Comparison of ENCODE assay signal across 1 cellular context in the genomic region with DNA sequence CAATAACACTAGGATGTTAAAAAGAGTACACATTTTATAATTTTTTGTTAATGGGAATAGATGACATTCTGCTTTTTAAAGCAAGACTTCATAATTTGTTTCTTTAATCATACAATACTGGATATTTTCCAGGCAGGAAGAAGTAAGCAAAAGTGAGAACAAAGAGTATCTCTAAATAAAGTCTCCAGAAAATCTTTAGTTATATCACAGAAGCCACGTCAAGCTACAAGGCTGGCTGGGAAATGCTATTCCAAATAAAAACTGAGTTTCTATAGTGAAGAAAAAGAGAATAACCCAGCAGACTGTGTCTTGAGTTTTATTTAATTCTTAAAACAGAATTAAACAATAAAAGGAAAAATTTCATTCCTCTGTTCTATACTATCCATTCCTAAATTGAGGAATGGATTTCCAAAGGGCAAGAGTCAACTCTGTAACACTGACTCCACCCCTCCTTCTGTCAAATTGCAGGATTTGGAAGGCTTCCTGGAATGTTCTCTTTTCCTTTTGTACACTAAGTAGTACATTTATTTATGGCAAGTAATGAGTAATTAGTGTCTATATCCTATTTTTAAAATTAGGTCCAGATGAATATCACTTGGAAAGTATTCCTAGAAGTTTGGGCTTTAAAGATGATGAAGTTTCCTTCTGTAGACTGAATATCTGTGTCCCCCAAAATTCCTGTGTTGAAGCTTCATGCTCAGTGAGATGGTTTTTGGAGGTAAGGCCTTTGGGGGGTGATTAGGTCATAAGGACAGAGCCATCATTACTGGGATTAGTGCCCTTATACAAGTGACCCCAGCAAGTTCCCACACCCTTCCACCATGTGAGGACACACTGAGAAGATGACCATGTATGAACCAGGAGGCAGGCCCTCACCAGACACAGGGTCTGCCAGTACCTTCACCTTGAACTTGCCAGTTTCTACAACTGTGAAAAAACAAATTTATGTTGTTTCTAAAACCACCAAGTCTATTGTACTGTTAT.
TF ChIP-seq lines count a peak whose summit lies in the region.

No MANE protein-coding gene starts in this region.

TF ChIP-seq in IMR-90, 13 proteins besides CTCF, POLR2A, EP300 and RAD21 (continued from another document):
- TF ChIP-seq CHD1 (IDR thresholded peaks at IDR 0.05; ENCODE audit: low read depth, low read length) (no peak), MAZ (IDR thresholded peaks at IDR 0.05; ENCODE audit: borderline replicate concordance, low read depth, low read length) (no peak), MAFK (IDR thresholded peaks at IDR 0.05; ENCODE audit: low read depth, low read length) (no peak), MXI1 (IDR thresholded peaks at IDR 0.05; ENCODE audit: borderline replicate concordance, low read depth, low read length) (no peak), NFE2L2 (IDR thresholded peaks at IDR 0.05; ENCODE audit: low read depth, low read length) (no peak), FOS (IDR thresholded peaks at IDR 0.05; ENCODE audit: low read depth, low read length) (no peak), RCOR1 (IDR thresholded peaks at IDR 0.05; ENCODE audit: insufficient replicate concordance, low read length) (no peak), BHLHE40 (IDR thresholded peaks at IDR 0.05; ENCODE audit: low read depth, low read length) (no peak), RFX5 (IDR thresholded peaks at IDR 0.05; ENCODE audit: low read depth, low read length) (no peak)
- TF ChIP-seq, protein P1, sequence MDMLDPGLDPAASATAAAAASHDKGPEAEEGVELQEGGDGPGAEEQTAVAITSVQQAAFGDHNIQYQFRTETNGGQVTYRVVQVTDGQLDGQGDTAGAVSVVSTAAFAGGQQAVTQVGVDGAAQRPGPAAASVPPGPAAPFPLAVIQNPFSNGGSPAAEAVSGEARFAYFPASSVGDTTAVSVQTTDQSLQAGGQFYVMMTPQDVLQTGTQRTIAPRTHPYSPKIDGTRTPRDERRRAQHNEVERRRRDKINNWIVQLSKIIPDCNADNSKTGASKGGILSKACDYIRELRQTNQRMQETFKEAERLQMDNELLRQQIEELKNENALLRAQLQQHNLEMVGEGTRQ (IDR thresholded peaks at IDR 0.05; ENCODE audit: low read depth, low read length) = no peak
- TF ChIP-seq, protein P2, sequence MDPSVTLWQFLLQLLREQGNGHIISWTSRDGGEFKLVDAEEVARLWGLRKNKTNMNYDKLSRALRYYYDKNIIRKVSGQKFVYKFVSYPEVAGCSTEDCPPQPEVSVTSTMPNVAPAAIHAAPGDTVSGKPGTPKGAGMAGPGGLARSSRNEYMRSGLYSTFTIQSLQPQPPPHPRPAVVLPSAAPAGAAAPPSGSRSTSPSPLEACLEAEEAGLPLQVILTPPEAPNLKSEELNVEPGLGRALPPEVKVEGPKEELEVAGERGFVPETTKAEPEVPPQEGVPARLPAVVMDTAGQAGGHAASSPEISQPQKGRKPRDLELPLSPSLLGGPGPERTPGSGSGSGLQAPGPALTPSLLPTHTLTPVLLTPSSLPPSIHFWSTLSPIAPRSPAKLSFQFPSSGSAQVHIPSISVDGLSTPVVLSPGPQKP (IDR thresholded peaks at IDR 0.05; ENCODE audit: borderline replicate concordance, low read depth, low read length) = no peak
TF ChIP-seq in IMR-90: peak in this region for 0.
